Comparison of ENCODE assay signal across 1 cellular context in the genomic region with DNA sequence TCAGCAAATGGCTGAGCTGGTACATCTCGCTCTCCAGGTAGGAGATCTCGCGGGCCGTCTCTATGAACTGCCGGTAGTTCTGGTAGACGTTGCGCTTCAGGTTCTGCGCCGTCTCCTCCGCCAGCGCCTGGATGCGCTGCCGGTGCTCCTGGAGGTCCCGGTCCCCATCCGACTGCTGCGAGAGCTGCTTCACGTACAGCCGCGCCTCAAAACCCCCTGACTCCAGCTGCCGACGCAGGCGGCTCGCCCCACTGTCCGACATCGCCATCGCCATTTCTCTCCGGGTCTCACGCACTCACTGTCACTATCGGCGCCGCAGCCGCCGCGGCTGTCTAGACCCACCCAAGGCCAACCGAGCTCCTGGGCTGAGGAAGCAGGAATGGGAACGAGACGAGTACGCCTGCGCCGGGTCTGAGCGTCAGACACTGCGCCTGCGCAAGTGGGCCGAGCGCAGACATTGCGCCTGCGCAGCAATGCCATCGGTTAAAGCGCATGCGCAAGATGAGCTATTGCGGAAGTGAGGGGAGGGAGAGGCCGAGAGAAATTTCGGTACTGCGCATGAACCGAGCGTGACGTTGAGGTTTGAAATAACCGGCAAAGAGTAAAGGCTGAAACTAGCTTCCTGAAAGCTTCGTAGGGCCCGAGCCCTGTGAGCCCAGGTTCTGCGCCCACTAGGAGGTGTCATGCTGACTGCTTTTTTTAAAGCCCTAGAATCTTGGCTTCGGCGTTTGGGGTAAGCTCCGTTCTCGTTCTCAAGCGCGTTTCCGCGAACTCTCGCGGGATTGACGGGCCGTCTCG.
A peak's percentile ranks its signal among the peaks of the same experiment; 100 is the strongest.
TF ChIP-seq lines count a peak whose summit lies in the region.

A gene with protein sequence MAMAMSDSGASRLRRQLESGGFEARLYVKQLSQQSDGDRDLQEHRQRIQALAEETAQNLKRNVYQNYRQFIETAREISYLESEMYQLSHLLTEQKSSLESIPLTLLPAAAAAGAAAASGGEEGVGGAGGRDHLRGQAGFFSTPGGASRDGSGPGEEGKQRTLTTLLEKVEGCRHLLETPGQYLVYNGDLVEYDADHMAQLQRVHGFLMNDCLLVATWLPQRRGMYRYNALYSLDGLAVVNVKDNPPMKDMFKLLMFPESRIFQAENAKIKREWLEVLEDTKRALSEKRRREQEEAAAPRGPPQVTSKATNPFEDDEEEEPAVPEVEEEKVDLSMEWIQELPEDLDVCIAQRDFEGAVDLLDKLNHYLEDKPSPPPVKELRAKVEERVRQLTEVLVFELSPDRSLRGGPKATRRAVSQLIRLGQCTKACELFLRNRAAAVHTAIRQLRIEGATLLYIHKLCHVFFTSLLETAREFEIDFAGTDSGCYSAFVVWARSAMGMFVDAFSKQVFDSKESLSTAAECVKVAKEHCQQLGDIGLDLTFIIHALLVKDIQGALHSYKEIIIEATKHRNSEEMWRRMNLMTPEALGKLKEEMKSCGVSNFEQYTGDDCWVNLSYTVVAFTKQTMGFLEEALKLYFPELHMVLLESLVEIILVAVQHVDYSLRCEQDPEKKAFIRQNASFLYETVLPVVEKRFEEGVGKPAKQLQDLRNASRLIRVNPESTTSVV (minus strand): TSS at position 381 of the 798 bp plus-strand sequence. CDS start 107 bp downstream, at position 274.

TF ChIP-seq in A549, 52 proteins besides CTCF, POLR2A, EP300 and RAD21 (continued from another document):
- TF ChIP-seq, protein P1, sequence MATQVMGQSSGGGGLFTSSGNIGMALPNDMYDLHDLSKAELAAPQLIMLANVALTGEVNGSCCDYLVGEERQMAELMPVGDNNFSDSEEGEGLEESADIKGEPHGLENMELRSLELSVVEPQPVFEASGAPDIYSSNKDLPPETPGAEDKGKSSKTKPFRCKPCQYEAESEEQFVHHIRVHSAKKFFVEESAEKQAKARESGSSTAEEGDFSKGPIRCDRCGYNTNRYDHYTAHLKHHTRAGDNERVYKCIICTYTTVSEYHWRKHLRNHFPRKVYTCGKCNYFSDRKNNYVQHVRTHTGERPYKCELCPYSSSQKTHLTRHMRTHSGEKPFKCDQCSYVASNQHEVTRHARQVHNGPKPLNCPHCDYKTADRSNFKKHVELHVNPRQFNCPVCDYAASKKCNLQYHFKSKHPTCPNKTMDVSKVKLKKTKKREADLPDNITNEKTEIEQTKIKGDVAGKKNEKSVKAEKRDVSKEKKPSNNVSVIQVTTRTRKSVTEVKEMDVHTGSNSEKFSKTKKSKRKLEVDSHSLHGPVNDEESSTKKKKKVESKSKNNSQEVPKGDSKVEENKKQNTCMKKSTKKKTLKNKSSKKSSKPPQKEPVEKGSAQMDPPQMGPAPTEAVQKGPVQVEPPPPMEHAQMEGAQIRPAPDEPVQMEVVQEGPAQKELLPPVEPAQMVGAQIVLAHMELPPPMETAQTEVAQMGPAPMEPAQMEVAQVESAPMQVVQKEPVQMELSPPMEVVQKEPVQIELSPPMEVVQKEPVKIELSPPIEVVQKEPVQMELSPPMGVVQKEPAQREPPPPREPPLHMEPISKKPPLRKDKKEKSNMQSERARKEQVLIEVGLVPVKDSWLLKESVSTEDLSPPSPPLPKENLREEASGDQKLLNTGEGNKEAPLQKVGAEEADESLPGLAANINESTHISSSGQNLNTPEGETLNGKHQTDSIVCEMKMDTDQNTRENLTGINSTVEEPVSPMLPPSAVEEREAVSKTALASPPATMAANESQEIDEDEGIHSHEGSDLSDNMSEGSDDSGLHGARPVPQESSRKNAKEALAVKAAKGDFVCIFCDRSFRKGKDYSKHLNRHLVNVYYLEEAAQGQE (IDR thresholded peaks at IDR 0.05) = peak; percentile 97
- no peak for TF ChIP-seq CHD4 (IDR thresholded peaks at IDR 0.05; ENCODE audit: borderline replicate concordance)
- TF ChIP-seq, protein P2, sequence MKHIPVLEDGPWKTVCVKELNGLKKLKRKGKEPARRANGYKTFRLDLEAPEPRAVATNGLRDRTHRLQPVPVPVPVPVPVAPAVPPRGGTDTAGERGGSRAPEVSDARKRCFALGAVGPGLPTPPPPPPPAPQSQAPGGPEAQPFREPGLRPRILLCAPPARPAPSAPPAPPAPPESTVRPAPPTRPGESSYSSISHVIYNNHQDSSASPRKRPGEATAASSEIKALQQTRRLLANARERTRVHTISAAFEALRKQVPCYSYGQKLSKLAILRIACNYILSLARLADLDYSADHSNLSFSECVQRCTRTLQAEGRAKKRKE (CRISPR knock-in tag; IDR thresholded peaks at IDR 0.05; ENCODE audit: low read depth) = no peak
- no peak for TF ChIP-seq ZNF302 (CRISPR knock-in tag; IDR thresholded peaks at IDR 0.05)
- TF ChIP-seq RARB (CRISPR knock-in tag; IDR thresholded peaks at IDR 0.05) = no peak
- TF ChIP-seq MAZ (IDR thresholded peaks at IDR 0.05; ENCODE audit: borderline replicate concordance, low read depth, low read length) = no peak
